ENCODE assay signal across 1 cellular context in genomic region chr11:109946322-109946846, GRCh38.
TF ChIP-seq lines count a peak whose summit lies in the region.

No MANE protein-coding gene starts in this region.

TF ChIP-seq in GM12878, 131 proteins besides CTCF, POLR2A, EP300 and RAD21 (continued from another document and continues in another):
- no peak for TF ChIP-seq NKRF (conservative IDR thresholded peaks at IDR 0.05)
- peak; percentile 72 for TF ChIP-seq NBN (IDR thresholded peaks at IDR 0.05)
- 0 out of 2 replicates have a peak, but pooled peaks have one; percentile 28 for TF ChIP-seq HCFC1 (IDR thresholded peaks at IDR 0.05; ENCODE audit: low read length)
- peak; percentile 75 for TF ChIP-seq SPI1 (IDR thresholded peaks at IDR 0.05; ENCODE audit: borderline replicate concordance, insufficient read depth, low read depth, low read length)
- TF ChIP-seq E2F4 (IDR thresholded peaks at IDR 0.05; ENCODE audit: low read depth, low read length), result no peak
- no peak for TF ChIP-seq ATF3 (IDR thresholded peaks at IDR 0.05; ENCODE audit: borderline replicate concordance, extremely low read depth, low read depth, low read length)
- TF ChIP-seq MXI1 (IDR thresholded peaks at IDR 0.05; ENCODE audit: low read depth, low read length), result 0 out of 2 replicates have a peak, but pooled peaks have one; percentile 20
- TF ChIP-seq ZZZ3 (IDR thresholded peaks at IDR 0.05; ENCODE audit: control insufficient read depth, insufficient read length, low read depth), result no peak
- TF ChIP-seq DPF2 (IDR thresholded peaks at IDR 0.05), result 0 out of 2 replicates have a peak, but pooled peaks have one; percentile 32
- TF ChIP-seq RELB (IDR thresholded peaks at IDR 0.05; ENCODE audit: low read depth), result peak; percentile 40; the same call in 1 of the 2 replicates
- TF ChIP-seq WRNIP1 (IDR thresholded peaks at IDR 0.05; ENCODE audit: borderline replicate concordance, low read depth, low read length), result peak; percentile 72; the same call in 1 of the 2 replicates
- no peak for TF ChIP-seq RB1 (IDR thresholded peaks at IDR 0.05; ENCODE audit: borderline replicate concordance)
- no peak for TF ChIP-seq PRDM15 (CRISPR knock-in tag; IDR thresholded peaks at IDR 0.05)
- peak; percentile 79 for TF ChIP-seq YY1 (IDR thresholded peaks at IDR 0.05; ENCODE audit: low read depth, low read length)
- peak; percentile 48; the same call in 1 of the 2 replicates for TF ChIP-seq FOXM1 (IDR thresholded peaks at IDR 0.05; ENCODE audit: low read depth, low read length)
- TF ChIP-seq MLLT1 (IDR thresholded peaks at IDR 0.05), result peak; percentile 88
- 0 out of 2 replicates have a peak, but pooled peaks have one; percentile 42 for TF ChIP-seq CBFB (IDR thresholded peaks at IDR 0.05; ENCODE audit: low read depth)
- peak; percentile 76 for TF ChIP-seq CREM (IDR thresholded peaks at IDR 0.05; ENCODE audit: low read depth)
- no peak for TF ChIP-seq SRF (IDR thresholded peaks at IDR 0.05; ENCODE audit: low read depth in 2 of 2, low read length in 2 of 2)
- TF ChIP-seq SMARCA5 (IDR thresholded peaks at IDR 0.05), result peak; percentile 78; the same call in 1 of the 2 replicates
- TF ChIP-seq ZBTB4 (CRISPR knock-in tag; IDR thresholded peaks at IDR 0.05), result no peak
- peak; percentile 74; the same call in 1 of the 2 replicates for TF ChIP-seq ZNF687 (IDR thresholded peaks at IDR 0.05)
- TF ChIP-seq MEF2A (IDR thresholded peaks at IDR 0.05; ENCODE audit: insufficient read depth, low read depth, low read length), result peak; percentile 79
- TF ChIP-seq NFYA (IDR thresholded peaks at IDR 0.05; ENCODE audit: borderline replicate concordance, low read depth, low read length), result no peak
- no peak for TF ChIP-seq NR2C2 (IDR thresholded peaks at IDR 0.05; ENCODE audit: borderline replicate concordance, control insufficient read depth, insufficient read length, low read depth)
- peak; percentile 10 to 48; a peak in 1 of 4 replicates for TF ChIP-seq BHLHE40 (IDR thresholded peaks at IDR 0.05; ENCODE audit: borderline replicate concordance in 1 of 2, low read depth in 2 of 2, low read length in 1 of 2)
- TF ChIP-seq SP1 (IDR thresholded peaks at IDR 0.05; ENCODE audit: low read depth, low read length), result peak; percentile 16
- TF ChIP-seq ESRRA (IDR thresholded peaks at IDR 0.05; ENCODE audit: low read length), result 0 out of 2 replicates have a peak, but pooled peaks have one; percentile 53
- TF ChIP-seq POU2F2 (IDR thresholded peaks at IDR 0.05; ENCODE audit: borderline replicate concordance, low read depth, low read length), result peak; percentile 55; the same call in 1 of the 3 replicates
- 0 out of 2 replicates have a peak, but pooled peaks have one; percentile 11 for TF ChIP-seq JUNB (IDR thresholded peaks at IDR 0.05)
- peak in 1 of 2 experiments; percentile 61; a peak in 1 of 4 replicates for TF ChIP-seq ETV6 (conservative IDR thresholded peaks at IDR 0.05 in 1 of 2, IDR thresholded peaks at IDR 0.05 in 1 of 2; ENCODE audit: borderline replicate concordance in 1 of 2, low read depth in 1 of 2)
- TF ChIP-seq CHD2 (IDR thresholded peaks at IDR 0.05; ENCODE audit: borderline replicate concordance, low read depth, low read length), result 0 out of 2 replicates have a peak, but pooled peaks have one; percentile 17
- peak; percentile 75 for TF ChIP-seq CBX5 (IDR thresholded peaks at IDR 0.05; ENCODE audit: low read depth)
- no peak for TF ChIP-seq E2F8 (IDR thresholded peaks at IDR 0.05; ENCODE audit: low read depth, partially characterized antibody)
- peak; percentile 88 for TF ChIP-seq CREB1 (IDR thresholded peaks at IDR 0.05; ENCODE audit: low read depth)
- 0 out of 2 replicates have a peak, but pooled peaks have one; percentile 38 for TF ChIP-seq GATAD2B (conservative IDR thresholded peaks at IDR 0.05; ENCODE audit: low read depth)
